1 cellular context compared by ENCODE assay signal in genomic region chr12:95959107-95959506, GRCh38.
TF ChIP-seq lines count a peak whose summit lies in the region.

No MANE protein-coding gene starts in this region.

TF ChIP-seq in endothelial cell of umbilical vein, 7 proteins besides CTCF, POLR2A, EP300 and RAD21:
- TF ChIP-seq GATA2 (IDR thresholded peaks at IDR 0.05; ENCODE audit: insufficient read depth, insufficient read length, low read depth, low read length) (no peak), MAX (IDR thresholded peaks at IDR 0.05; ENCODE audit: insufficient read depth, insufficient read length) (no peak), FOS (IDR thresholded peaks at IDR 0.05; ENCODE audit: borderline replicate concordance, insufficient read depth, low read length) (no peak), JUN (IDR thresholded peaks at IDR 0.05; ENCODE audit: borderline replicate concordance, insufficient read depth, insufficient read length, low read depth) (no peak), MYC (IDR thresholded peaks at IDR 0.05; ENCODE audit: low read depth, low read length) (no peak), POLR2AphosphoS5 (IDR thresholded peaks at IDR 0.05; ENCODE audit: insufficient read depth, low read depth, low read length) (no peak), EZH2 (IDR thresholded peaks at IDR 0.05; ENCODE audit: borderline replicate concordance, low read depth, low read length, severe bottlenecking) (no peak)
